ENCODE assay signal across 21 cellular contexts in the genomic region with DNA sequence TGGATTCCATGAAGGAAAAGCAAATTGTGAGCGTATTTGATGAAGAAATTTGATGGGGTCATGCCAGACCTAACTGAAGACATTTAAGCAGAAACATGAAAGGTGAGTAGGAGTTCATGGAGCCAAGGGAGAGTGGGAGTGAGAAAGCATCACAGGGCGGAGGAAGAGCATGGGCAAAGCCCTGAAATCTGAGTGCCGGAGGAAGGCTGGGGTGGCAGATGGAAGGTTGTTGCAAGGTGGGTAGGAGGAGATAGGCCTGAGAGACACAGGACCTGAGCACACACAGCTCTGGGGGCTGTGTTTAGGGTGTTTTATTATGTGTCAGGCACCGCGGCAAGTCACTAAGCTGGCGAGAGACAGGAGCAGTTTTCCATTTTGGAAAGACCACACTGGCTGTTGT.
"Had no signal": no experiment of that assay in that cellular context is flagged by ENCODE, and none has a peak within 500 bp of the region (broad histone marks: within the 10 kb centered on the region; RNA-seq: fewer than 3 reads in every experiment).

No MANE protein-coding gene starts in this region.

- H2AFZ ChIP-seq: hepatocyte had no signal

- H3K4me3 ChIP-seq: coronary artery, esophagus muscularis mucosa, gastroesophageal sphincter, heart left ventricle, hepatocyte, left lung, lower lobe of right lung, mucosa of descending colon had no signal

- DNase-seq: dermis blood vessel endothelial cell; effector CD8-positive, alpha-beta T cell; effector memory CD8-positive, alpha-beta T cell; foreskin keratinocyte; heart left ventricle; hypothalamus; immature natural killer cell; islet precursor cell; kidney; kidney glomerular epithelial cell; left colon; left lung; left ventricle myocardium superior; lower lobe of right lung; mesenchymal stem cell; mucosa of descending colon; naive B cell had no signal

- H3K4me2 ChIP-seq: hepatocyte had no signal

- H3K79me2 ChIP-seq: hepatocyte had no signal

- H3K36me3 ChIP-seq: esophagus muscularis mucosa, gastroesophageal sphincter, heart left ventricle, left lung, lower lobe of right lung had no signal

- H3K9me3 ChIP-seq: esophagus muscularis mucosa, gastroesophageal sphincter, heart left ventricle, left lung, lower lobe of right lung, mucosa of descending colon had no signal

- H3K27ac ChIP-seq: coronary artery, esophagus muscularis mucosa, foreskin keratinocyte, gastroesophageal sphincter, heart left ventricle, hepatocyte, left lung, lower lobe of right lung had no signal

- ATAC-seq: effector memory CD8-positive, alpha-beta T cell; foreskin keratinocyte; gastroesophageal sphincter; heart left ventricle; left colon; left lung; left ventricle myocardium superior; lower lobe of right lung; mucosa of descending colon had no signal

- H3K4me1 ChIP-seq: esophagus muscularis mucosa, foreskin keratinocyte, gastroesophageal sphincter, heart left ventricle, left lung, lower lobe of right lung had no signal
